Comparison of ENCODE assay signal across 16 cellular contexts in genomic region chr3:113231391-113231790, GRCh38. TPM values are rescaled to one million over a fixed set of nuclear protein-coding genes. Genes with fewer than 3 reads are reported as not detected.
DNase-seq lines count a peak whose midpoint lies in the region; ATAC-seq, FAIRE-seq and TF ChIP-seq lines count a peak whose summit lies in the region.
"Had no signal": no experiment of that assay in that cellular context is flagged by ENCODE, and none has a peak within 500 bp of the region (broad histone marks: within the 10 kb centered on the region; RNA-seq: fewer than 3 reads in every experiment).

No MANE protein-coding gene starts in this region.

- TF ChIP-seq EP300 in A549 (IDR thresholded peaks at IDR 0.05): no peak

- TF ChIP-seq CTCF in A549 (IDR thresholded peaks at IDR 0.05) (no peak), mammary epithelial cell (conservative IDR thresholded peaks at IDR 0.05 in 1 of 2, IDR thresholded peaks at IDR 0.05 in 1 of 2; ENCODE audit: extremely low read depth in 1 of 2, insufficient read depth in 1 of 2, low read depth in 1 of 2, low read length in 2 of 2) (no peak), D721Med (IDR thresholded peaks at IDR 0.05; ENCODE audit: insufficient read depth, missing control alignments) (no peak)

- no peak overlapping the region for H2BK15ac ChIP-seq in mesenchymal stem cell (ENCODE audit: low read depth, poor library complexity, severe bottlenecking)

- H3K4me1 ChIP-seq in A549: peaks cover 20% of the 10 kb centered on the region
- peaks cover 27% of the 10 kb centered on the region for H3K4me1 ChIP-seq in HUES48 (ENCODE audit: control insufficient read depth, insufficient read depth, low read length)
- H3K4me1 ChIP-seq in mammary epithelial cell (ENCODE audit: insufficient read depth, low read length): peaks cover 43% of the 10 kb centered on the region
- H3K4me1 ChIP-seq in mesenchymal stem cell (ENCODE audit: control insufficient read depth, insufficient read depth, low read depth, low read length): peaks cover 11% of the 10 kb centered on the region
- H3K4me1 ChIP-seq: BE2C had no signal

- no peak overlapping the region for H3K18ac ChIP-seq in mesenchymal stem cell (ENCODE audit: low read depth in 1 of 2, low read length in 2 of 2)

- intact Hi-C loops in mammary epithelial cell (cut with micrococcal nuclease): loop anchor here (1.0 kb wide), 2 partner anchors 20 to 45 kb away; partner anchors contain the start of gene BOC

- H3K27ac ChIP-seq in A549: peak overlapping the region; percentile 56 to 80; a peak in 5 of 6 replicates
- H3K27ac ChIP-seq in HUES48 (ENCODE audit: low read depth, low read length): peak overlapping the region; percentile 68
- peak overlapping the region; percentile 93 for H3K27ac ChIP-seq in mammary epithelial cell (ENCODE audit: insufficient read depth, low read depth, low read length)
- peak overlapping the region; percentile 85 for H3K27ac ChIP-seq in mesenchymal stem cell (ENCODE audit: low read length, poor library complexity, severe bottlenecking)
- H3K27ac ChIP-seq: SK-N-MC had no signal

- H4K8ac ChIP-seq in mesenchymal stem cell (ENCODE audit: low read length): no peak overlapping the region

- H3K4ac ChIP-seq in mesenchymal stem cell (ENCODE audit: low read depth in 1 of 2, low read length in 2 of 2): no peak overlapping the region

- H4K20me1 ChIP-seq in mammary epithelial cell (ENCODE audit: insufficient read depth, low read length): no peaks in the 10 kb centered on the region

- DNase-seq in A549 (ENCODE audit: low read depth in 1 of 2, low spot score in 1 of 2) (no peak), mammary epithelial cell (peak; percentile 83), mesenchymal stem cell (peak; percentile 54), D721Med (ENCODE audit: insufficient read length, low spot score) (no peak), NAMALWA (ENCODE audit: low spot score) (no peak), HPDE6-E6E7 (ENCODE audit: extremely low spot score) (no peak), hypothalamus (lab: John Stamatoyannopoulos, UW) (no peak)
- DNase-seq: activated CD4-positive, alpha-beta T cell treated with anti-CD3 and anti-CD28 coated beads, Interleukin-2, amount 10 ng/mL, durations not matched to agents 24 days and 14 days; activated gamma-delta T cell; BE2C; GDM1; heart left ventricle; retina had no signal

- no peaks in the 10 kb centered on the region for H3K79me2 ChIP-seq in mammary epithelial cell (ENCODE audit: insufficient read depth, low read length)

- no peak overlapping the region for H3K9ac ChIP-seq in HUES48 (ENCODE audit: low read depth, low read length)
- peak overlapping the region; percentile 17 for H3K9ac ChIP-seq in mammary epithelial cell (ENCODE audit: insufficient read depth, low read length)
- H3K9ac ChIP-seq in mesenchymal stem cell (ENCODE audit: low read length): peak overlapping the region; percentile 76

- POLR2A ChIA-PET in A549 (lab: Yijun Ruan, JAX): interaction anchor here (1.0 kb wide), 1 partner anchor 20 kb away, joined by 3 read pairs; no protein-coding TSS in a partner anchor

- H3K23ac ChIP-seq in mesenchymal stem cell (ENCODE audit: low read length in 2 of 2): no peak overlapping the region

- FAIRE-seq in A549 (lab: Jason Lieb, UNC): no peak
- no peak for FAIRE-seq in D721Med (lab: Jason Lieb, UNC)

- no peak for TF ChIP-seq POLR2A in A549 (IDR thresholded peaks at IDR 0.05; ENCODE audit: low read length)

- TF ChIP-seq RAD21 in A549 (conservative IDR thresholded peaks at IDR 0.05 in 1 of 2, IDR thresholded peaks at IDR 0.05 in 1 of 2): no peak

- H2BK120ac ChIP-seq in mesenchymal stem cell (ENCODE audit: low read depth, low read length): no peak overlapping the region

- no peak overlapping the region for H2BK5ac ChIP-seq in mesenchymal stem cell (ENCODE audit: low read depth, low read length, poor library complexity, severe bottlenecking)

- H3K14ac ChIP-seq in mesenchymal stem cell (ENCODE audit: low read length in 2 of 2): no peak overlapping the region

- peaks cover 21% of the 10 kb centered on the region for H3K79me1 ChIP-seq in mesenchymal stem cell (replicated peaks; ENCODE audit: low read length, poor library complexity, severe bottlenecking)

- CTCF ChIA-PET in A549 (lab: Yijun Ruan, JAX) (interaction anchor here (1.6 to 2.2 kb wide), 3 partner anchors 17 to 57 kb away, joined by 6 to 7 read pairs (median 6); partner anchors contain the start of gene BOC), mammary epithelial cell (lab: Charles Lee; ENCODE audit: low non-redundant PET) (no interaction called here)

- peak; percentile 40 to 47; a peak in 4 of 6 replicates for ATAC-seq in A549

- no peak overlapping the region for H2AK5ac ChIP-seq in mesenchymal stem cell (ENCODE audit: low read length, severe bottlenecking)

- H3K4me3 ChIP-seq in A549: no peak overlapping the region
- no peak overlapping the region for H3K4me3 ChIP-seq in HUES48 (ENCODE audit: low read depth, low read length)
- H3K4me3 ChIP-seq in mammary epithelial cell (replicated peaks in 1 of 3; ENCODE audit: insufficient read depth in 1 of 3, low read depth in 2 of 3, low read length in 3 of 3): no peak overlapping the region
- no peak overlapping the region for H3K4me3 ChIP-seq in mesenchymal stem cell (ENCODE audit: insufficient read depth in 1 of 2, low read depth in 1 of 2, low read length in 2 of 2)
- H3K4me3 ChIP-seq: coronary artery, heart left ventricle, SK-N-MC had no signal

- H2AFZ ChIP-seq in mammary epithelial cell (ENCODE audit: low read depth, low read length): no peak overlapping the region
- no peak overlapping the region for H2AFZ ChIP-seq in mesenchymal stem cell (ENCODE audit: low read depth, low read length)

- H3K9me3 ChIP-seq in A549 (no peaks in the 10 kb centered on the region), HUES48 (ENCODE audit: control insufficient read depth, insufficient read depth, low read length) (no peaks in the 10 kb centered on the region), mammary epithelial cell (replicated peaks; ENCODE audit: insufficient read depth, low read length) (no peaks in the 10 kb centered on the region), mesenchymal stem cell (ENCODE audit: control insufficient read depth, low read length) (no peaks in the 10 kb centered on the region)
- H3K9me3 ChIP-seq: BE2C, heart left ventricle had no signal

- peak overlapping the region; percentile 71 for H3K4me2 ChIP-seq in A549
- H3K4me2 ChIP-seq in mammary epithelial cell (ENCODE audit: insufficient read depth, low read depth, low read length): peak overlapping the region; percentile 56
- H3K4me2 ChIP-seq in mesenchymal stem cell (ENCODE audit: low read length, poor library complexity, severe bottlenecking): no peak overlapping the region

- no TSS peak for BruUV-seq in mammary epithelial cell (replicated peaks; lab: Mats Ljungman, UMichigan)

- H3K27me3 ChIP-seq in HUES48 (ENCODE audit: control insufficient read depth, insufficient read depth, low read length) (no peaks in the 10 kb centered on the region), mammary epithelial cell (ENCODE audit: insufficient read depth, low read length) (no peaks in the 10 kb centered on the region), mesenchymal stem cell (ENCODE audit: control insufficient read depth in 1 of 2, insufficient read depth in 1 of 2, low read length in 2 of 2) (no peaks in the 10 kb centered on the region)
- H3K27me3 ChIP-seq: BE2C, heart left ventricle had no signal

- H3K36me3 ChIP-seq in HUES48 (ENCODE audit: control insufficient read depth, insufficient read depth, low read length) (no peaks in the 10 kb centered on the region), mammary epithelial cell (ENCODE audit: insufficient read depth, low read length) (no peaks in the 10 kb centered on the region), mesenchymal stem cell (ENCODE audit: control insufficient read depth in 1 of 2, insufficient read depth in 2 of 2, low read depth in 1 of 2, low read length in 2 of 2) (peaks cover 10 to 24% of the 10 kb centered on the region in 2 experiments)
- H3K36me3 ChIP-seq: BE2C had no signal

- dilution Hi-C loops in mammary epithelial cell (cut with HindIII; ENCODE audit: low sequenced_read_pairs): no loop called here

- WGBS in A549 (ENCODE audit: missing lambda C conversion rate): 41% methylated on average over 1 of the region's 1 CpG
- 26% methylated on average over 1 of the region's 1 CpG for WGBS in mammary epithelial cell (ENCODE audit: low coverage, missing lambda C conversion rate)
- no CpG with 5 or more reads among the region's 1 CpG for WGBS in mesenchymal stem cell

- in situ Hi-C loops in mammary epithelial cell (cut with MboI; ENCODE audit: low sequenced_read_pairs in 2 of 2): no loop called here

- H4K91ac ChIP-seq in mesenchymal stem cell (ENCODE audit: low read length): no peak overlapping the region

- H2BK12ac ChIP-seq in mesenchymal stem cell (ENCODE audit: low read length in 2 of 2): no peak overlapping the region

TF ChIP-seq in A549, 52 proteins besides CTCF, POLR2A, EP300 and RAD21 (continues in another document):
- TF ChIP-seq TFCP2L1 (CRISPR knock-in tag; IDR thresholded peaks at IDR 0.05) (no peak), ELK1 (IDR thresholded peaks at IDR 0.05; ENCODE audit: low read depth, low read length) (no peak), ZSCAN20 (CRISPR knock-in tag; IDR thresholded peaks at IDR 0.05) (no peak), CHD4 (IDR thresholded peaks at IDR 0.05; ENCODE audit: borderline replicate concordance) (no peak), CBX8 (IDR thresholded peaks at IDR 0.05) (no peak), CHD2 (IDR thresholded peaks at IDR 0.05; ENCODE audit: low read length, partially characterized antibody) (no peak), FOXS1 (CRISPR knock-in tag; IDR thresholded peaks at IDR 0.05) (no peak), CEBPB (IDR thresholded peaks at IDR 0.05) (no peak), SMC3 (IDR thresholded peaks at IDR 0.05) (no peak)

RNA-seq across cellular contexts. Expression of gene BOC, which starts 20.0 kb away (rescaled TPM):
- 4.0 and 5.7 TPM in 2 replicates for polyA plus RNA-seq in A549 (2011; rRNA removed)
- 6.8 and 7.2 TPM in 2 replicates for polyA plus RNA-seq in A549 (2012; cell fraction: cytosol; rRNA removed)
- polyA plus RNA-seq in A549 (2012; cell fraction: nucleus; rRNA removed): 9.9 and 10.2 TPM in 2 replicates
- 3.4 to 4.0 TPM (median 3.6 TPM) in 3 replicates for polyA plus RNA-seq in A549 (2017; fragmentation: RNase III; extraction: RNeasy Plus Mini Kit Qiagen cat#74134 plus additional on column Dnase treatment)
- 7.2 and 7.5 TPM in 2 replicates for polyA minus RNA-seq in A549 (2011; rRNA and poly(A)+ RNA removed)
- 10 to 100 TPM; 18.5 to 49.7 TPM for total RNA-seq in mammary epithelial cell
- 16.5 TPM for polyA plus RNA-seq in mammary epithelial cell
- 26.3 TPM for polyA minus RNA-seq in mammary epithelial cell
- 40.7 TPM for polyA plus RNA-seq in mesenchymal stem cell (2013, experiment 1 of 2)
- polyA plus RNA-seq in mesenchymal stem cell (2013, experiment 2 of 2): 41.6 TPM

Comparison
In these comparisons a context has a peak if more than half of its experiments do, and no peak if none do; other contexts are left out.
1. DNase-seq: peak in mammary epithelial cell (single experiment) and mesenchymal stem cell (single experiment); none in A549 (0 of 2), D721Med (single experiment), NAMALWA (single experiment), HPDE6-E6E7 (single experiment) and hypothalamus (0 of 51).
2. Peak in every context shown above with its lines, with median percentiles within 50 percentile points of each other: H3K27ac ChIP-seq.